In the genomic region with DNA sequence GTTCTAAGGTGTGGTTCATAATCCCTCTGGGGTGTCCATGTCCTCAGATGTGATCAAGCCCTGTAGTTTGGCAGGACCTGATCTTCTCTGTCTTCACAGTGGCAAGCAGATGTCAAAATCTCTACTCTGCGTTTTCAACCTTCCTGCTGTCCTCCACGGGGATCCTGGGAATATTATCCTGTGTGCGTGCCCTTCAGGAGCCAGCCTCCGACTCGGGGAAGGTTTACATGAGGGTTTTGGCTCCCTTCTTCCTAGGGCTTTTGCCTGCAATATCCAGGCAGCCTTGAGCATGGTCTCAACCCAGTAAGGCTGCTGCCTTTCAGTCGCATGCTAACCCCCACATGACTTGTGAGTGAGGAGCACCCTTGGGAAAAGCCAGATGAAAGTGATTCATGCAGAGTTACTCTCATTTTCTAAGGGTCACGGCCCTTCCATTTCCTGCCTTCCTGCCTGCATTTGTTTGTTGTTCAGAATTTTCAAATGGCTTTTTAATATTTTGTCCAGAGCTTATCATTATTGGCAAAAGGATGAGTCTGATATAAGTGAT, we compare ENCODE assay signal across 1 cellular context.
TF ChIP-seq lines count a peak whose summit lies in the region.

No MANE protein-coding gene starts in this region.

TF ChIP-seq in GM23338, 12 proteins besides CTCF, POLR2A, EP300 and RAD21 (continued from another document):
- TF ChIP-seq, protein P1, sequence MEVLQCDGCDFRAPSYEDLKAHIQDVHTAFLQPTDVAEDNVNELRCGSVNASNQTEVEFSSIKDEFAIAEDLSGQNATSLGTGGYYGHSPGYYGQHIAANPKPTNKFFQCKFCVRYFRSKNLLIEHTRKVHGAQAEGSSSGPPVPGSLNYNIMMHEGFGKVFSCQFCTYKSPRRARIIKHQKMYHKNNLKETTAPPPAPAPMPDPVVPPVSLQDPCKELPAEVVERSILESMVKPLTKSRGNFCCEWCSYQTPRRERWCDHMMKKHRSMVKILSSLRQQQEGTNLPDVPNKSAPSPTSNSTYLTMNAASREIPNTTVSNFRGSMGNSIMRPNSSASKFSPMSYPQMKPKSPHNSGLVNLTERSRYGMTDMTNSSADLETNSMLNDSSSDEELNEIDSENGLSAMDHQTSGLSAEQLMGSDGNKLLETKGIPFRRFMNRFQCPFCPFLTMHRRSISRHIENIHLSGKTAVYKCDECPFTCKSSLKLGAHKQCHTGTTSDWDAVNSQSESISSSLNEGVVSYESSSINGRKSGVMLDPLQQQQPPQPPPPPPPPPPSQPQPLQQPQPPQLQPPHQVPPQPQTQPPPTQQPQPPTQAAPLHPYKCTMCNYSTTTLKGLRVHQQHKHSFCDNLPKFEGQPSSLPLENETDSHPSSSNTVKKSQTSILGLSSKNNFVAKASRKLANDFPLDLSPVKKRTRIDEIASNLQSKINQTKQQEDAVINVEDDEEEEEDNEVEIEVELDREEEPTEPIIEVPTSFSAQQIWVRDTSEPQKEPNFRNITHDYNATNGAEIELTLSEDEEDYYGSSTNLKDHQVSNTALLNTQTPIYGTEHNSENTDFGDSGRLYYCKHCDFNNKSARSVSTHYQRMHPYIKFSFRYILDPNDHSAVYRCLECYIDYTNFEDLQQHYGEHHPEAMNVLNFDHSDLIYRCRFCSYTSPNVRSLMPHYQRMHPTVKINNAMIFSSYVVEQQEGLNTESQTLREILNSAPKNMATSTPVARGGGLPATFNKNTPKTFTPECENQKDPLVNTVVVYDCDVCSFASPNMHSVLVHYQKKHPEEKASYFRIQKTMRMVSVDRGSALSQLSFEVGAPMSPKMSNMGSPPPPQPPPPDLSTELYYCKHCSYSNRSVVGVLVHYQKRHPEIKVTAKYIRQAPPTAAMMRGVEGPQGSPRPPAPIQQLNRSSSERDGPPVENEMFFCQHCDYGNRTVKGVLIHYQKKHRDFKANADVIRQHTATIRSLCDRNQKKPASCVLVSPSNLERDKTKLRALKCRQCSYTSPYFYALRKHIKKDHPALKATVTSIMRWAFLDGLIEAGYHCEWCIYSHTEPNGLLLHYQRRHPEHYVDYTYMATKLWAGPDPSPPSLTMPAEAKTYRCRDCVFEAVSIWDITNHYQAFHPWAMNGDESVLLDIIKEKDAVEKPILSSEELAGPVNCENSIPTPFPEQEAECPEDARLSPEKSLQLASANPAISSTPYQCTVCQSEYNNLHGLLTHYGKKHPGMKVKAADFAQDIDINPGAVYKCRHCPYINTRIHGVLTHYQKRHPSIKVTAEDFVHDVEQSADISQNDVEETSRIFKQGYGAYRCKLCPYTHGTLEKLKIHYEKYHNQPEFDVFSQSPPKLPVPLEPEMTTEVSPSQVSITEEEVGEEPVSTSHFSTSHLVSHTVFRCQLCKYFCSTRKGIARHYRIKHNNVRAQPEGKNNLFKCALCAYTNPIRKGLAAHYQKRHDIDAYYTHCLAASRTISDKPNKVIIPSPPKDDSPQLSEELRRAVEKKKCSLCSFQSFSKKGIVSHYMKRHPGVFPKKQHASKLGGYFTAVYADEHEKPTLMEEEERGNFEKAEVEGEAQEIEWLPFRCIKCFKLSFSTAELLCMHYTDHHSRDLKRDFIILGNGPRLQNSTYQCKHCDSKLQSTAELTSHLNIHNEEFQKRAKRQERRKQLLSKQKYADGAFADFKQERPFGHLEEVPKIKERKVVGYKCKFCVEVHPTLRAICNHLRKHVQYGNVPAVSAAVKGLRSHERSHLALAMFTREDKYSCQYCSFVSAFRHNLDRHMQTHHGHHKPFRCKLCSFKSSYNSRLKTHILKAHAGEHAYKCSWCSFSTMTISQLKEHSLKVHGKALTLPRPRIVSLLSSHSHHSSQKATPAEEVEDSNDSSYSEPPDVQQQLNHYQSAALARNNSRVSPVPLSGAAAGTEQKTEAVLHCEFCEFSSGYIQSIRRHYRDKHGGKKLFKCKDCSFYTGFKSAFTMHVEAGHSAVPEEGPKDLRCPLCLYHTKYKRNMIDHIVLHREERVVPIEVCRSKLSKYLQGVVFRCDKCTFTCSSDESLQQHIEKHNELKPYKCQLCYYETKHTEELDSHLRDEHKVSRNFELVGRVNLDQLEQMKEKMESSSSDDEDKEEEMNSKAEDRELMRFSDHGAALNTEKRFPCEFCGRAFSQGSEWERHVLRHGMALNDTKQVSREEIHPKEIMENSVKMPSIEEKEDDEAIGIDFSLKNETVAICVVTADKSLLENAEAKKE (CRISPR knock-in tag; IDR thresholded peaks at IDR 0.05) = no peak
- TF ChIP-seq STAT1 (IDR thresholded peaks at IDR 0.05; ENCODE audit: unreplicated experiment) (no peak), EZH2 (IDR thresholded peaks at IDR 0.05; ENCODE audit: low read depth, unreplicated experiment) (no peak), JUNB (IDR thresholded peaks at IDR 0.05; ENCODE audit: unreplicated experiment) (no peak)
TF ChIP-seq in GM23338: peak in this region for 0.
